In the genomic region with DNA sequence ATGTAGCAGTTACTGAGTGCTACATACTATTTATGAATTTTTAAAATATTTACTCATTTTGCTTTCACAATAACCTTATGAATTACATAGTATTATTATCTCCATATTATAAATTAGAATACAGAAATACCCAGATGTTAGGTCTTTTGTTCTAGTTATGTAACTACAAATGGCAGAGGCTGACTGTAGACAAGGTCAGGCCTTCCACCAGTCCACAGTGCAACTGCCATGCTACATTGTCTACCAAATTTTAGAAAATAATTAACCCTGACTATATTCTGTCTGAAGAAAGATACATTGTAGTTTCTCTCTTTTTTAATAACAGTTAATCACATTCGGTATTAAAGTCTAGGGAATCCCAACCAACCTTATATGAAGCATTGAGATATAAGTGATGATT, we compare ENCODE assay signal across 34 cellular contexts.
"Had no signal": no experiment of that assay in that cellular context is flagged by ENCODE, and none has a peak within 500 bp of the region (broad histone marks: within the 10 kb centered on the region; RNA-seq: fewer than 3 reads in every experiment).

No MANE protein-coding gene starts in this region.

- H3K9me3 ChIP-seq: adrenal gland, ascending aorta, body of pancreas, breast epithelium had no signal

- DNase-seq: activated effector memory CD4-positive, alpha-beta T cell treated with anti-CD3 and anti-CD28 coated beads, Interleukin-2, amount 50 U/mL, for 16 hours; activated effector memory CD4-positive, alpha-beta T cell treated with Interleukin-2 at 50 U/mL for 16 hours; activated gamma-delta T cell; activated gamma-delta T cell treated with Interleukin-2 at 50 U/mL for 16 hours; activated naive CD4-positive, alpha-beta T cell; activated naive CD4-positive, alpha-beta T cell treated with anti-CD3 and anti-CD28 coated beads for 36 hours; activated naive CD4-positive, alpha-beta T cell treated with anti-CD3 and anti-CD28 coated beads, Interleukin-2, amount 10 ng/mL, durations not matched to agents 7 days and 5 days; activated naive CD4-positive, alpha-beta T cell treated with anti-CD3 and anti-CD28 coated beads, Interleukin-2, amount 50 U/mL, for 16 hours; activated naive CD4-positive, alpha-beta T cell treated with Interleukin-2 at 50 U/mL for 16 hours; activated naive CD8-positive, alpha-beta T cell treated with anti-CD3 and anti-CD28 coated beads for 36 hours; activated naive CD8-positive, alpha-beta T cell treated with anti-CD3 and anti-CD28 coated beads, Interleukin-2, amount 10 ng/mL, durations not matched to agents 7 days and 5 days; activated naive CD8-positive, alpha-beta T cell treated with anti-CD3 and anti-CD28 coated beads, Interleukin-2, amount 50 U/mL, for 24 hours; activated T-cell treated with anti-CD3 and anti-CD28 coated beads, Interleukin-2, amount 50 U/mL, for 1 hour; activated T-cell treated with anti-CD3 and anti-CD28 coated beads, Interleukin-2, amount 50 U/mL, for 24 hours; activated T-cell treated with anti-CD3 and anti-CD28 coated beads, Interleukin-2, amount 50 U/mL, for 4 hours; activated T-cell treated with anti-CD3 and anti-CD28 coated beads, Interleukin-2, amount 50 U/mL, for 48 hours; activated T-cell treated with anti-CD3 and anti-CD28 coated beads, Interleukin-2, amount 50 U/mL, for 72 hours; adrenal gland; amniotic stem cell; amygdala; anterior cingulate cortex; aorta; body of pancreas; brain microvascular endothelial cell; caudate nucleus; central memory CD4-positive, alpha-beta T cell; cerebellar nuclear complex had no signal

- H3K27ac ChIP-seq: adrenal gland, ascending aorta, body of pancreas, brain microvascular endothelial cell, breast epithelium, cardiac muscle cell had no signal

- H3K36me3 ChIP-seq: adrenal gland, ascending aorta, brain microvascular endothelial cell, breast epithelium, cardiac muscle cell had no signal

- H3K27me3 ChIP-seq: adrenal gland, ascending aorta, body of pancreas, brain microvascular endothelial cell, breast epithelium, cardiac muscle cell had no signal

- H3K4me1 ChIP-seq: adrenal gland, ascending aorta, body of pancreas, breast epithelium had no signal

- H3K4me3 ChIP-seq: adrenal gland, ascending aorta, body of pancreas, breast epithelium, cardiac muscle cell had no signal

- FAIRE-seq: astrocyte, bronchial epithelial cell had no signal

- ATAC-seq: activated naive CD4-positive, alpha-beta T cell treated with anti-CD3 and anti-CD28 coated beads, Interleukin-2, amount 50 U/mL, for 72 hours; activated naive CD8-positive, alpha-beta T cell treated with anti-CD3 and anti-CD28 coated beads, Interleukin-2, amount 50 U/mL, for 24 hours; activated T-cell treated with anti-CD3 and anti-CD28 coated beads, Interleukin-2, amount 50 U/mL, for 4 hours; activated T-cell treated with anti-CD3 and anti-CD28 coated beads, Interleukin-2, amount 50 U/mL, for 72 hours; activated T-helper 17 cell treated with anti-CD3 and anti-CD28 coated beads, Interleukin-2, amount 50 U/mL, for 72 hours; body of pancreas had no signal
